In the genomic region with DNA sequence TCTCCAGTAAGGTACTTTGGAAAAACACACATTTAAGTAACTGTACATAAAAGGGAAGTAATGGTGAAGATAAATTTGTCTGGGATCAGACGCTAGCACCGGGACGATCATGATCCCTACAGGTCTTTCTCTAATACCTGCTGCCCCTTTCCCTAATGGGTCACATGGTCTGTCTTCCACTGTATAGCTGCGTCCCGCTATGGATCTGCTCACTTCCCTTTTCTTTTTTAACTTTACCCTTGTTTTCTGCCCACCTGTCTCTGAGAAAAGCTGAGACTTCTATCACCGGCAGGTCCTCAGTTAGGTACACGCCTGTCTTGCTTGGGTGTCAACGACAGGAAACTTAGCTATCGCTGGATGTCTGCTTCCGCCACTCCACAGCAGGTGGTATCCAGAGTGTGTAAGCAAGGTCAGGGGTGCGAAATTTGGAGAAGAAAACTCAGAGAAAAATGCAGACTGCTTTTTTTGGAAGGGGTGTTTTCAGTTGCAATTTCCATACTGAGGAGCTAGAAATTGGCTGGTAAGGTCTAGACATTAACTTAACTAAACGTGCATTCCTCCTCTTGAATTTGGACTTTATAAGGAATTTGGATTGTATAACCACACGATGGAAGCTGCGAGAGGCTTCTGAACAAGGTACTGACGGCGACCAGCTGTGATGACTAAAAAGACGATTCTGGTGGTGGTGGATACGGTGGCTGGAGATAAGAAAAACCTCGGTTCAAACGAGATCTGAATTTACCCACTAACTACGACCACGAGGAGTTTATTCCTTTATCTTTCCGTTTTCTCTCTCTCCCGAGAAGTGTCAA, we compare ENCODE assay signal across 1 cellular context.
TF ChIP-seq lines count a peak whose summit lies in the region.

No MANE protein-coding gene starts in this region.

TF ChIP-seq in H1, 55 proteins besides CTCF, POLR2A, EP300 and RAD21 (continued from another document):
- no peak for TF ChIP-seq CHD7 (IDR thresholded peaks at IDR 0.05; ENCODE audit: insufficient replicate concordance, low read length)
